25 cellular contexts compared by ENCODE assay signal in the genomic region with DNA sequence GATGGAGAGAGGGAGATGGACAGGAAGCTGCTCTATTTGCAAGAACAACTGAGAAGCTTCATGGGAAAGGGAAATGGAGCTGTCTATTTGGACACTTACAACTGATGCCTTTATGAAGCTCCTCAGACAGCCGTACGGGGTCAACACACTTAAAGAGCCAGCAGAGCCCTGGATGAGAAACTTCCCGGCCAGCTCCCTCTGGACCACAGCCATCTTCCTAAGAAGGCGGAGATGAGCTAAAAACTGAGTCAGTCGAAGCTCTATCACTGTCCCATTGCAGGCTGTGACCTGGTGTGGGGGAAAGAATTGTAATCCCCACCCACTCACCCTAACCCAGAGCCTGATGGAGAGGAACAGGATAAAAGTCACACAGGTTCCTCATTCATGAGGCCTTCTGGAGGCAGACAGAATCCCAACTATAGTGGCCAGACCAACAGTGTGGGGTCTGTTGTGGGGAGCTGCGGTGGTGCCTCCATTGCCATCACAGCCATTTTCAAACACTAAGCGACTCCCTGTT.
"Had no signal": no experiment of that assay in that cellular context is flagged by ENCODE, and none has a peak within 500 bp of the region (broad histone marks: within the 10 kb centered on the region; RNA-seq: fewer than 3 reads in every experiment).

No MANE protein-coding gene starts in this region.

- H3K9me3 Mint-ChIP-seq: activated CD4-positive, alpha-beta memory T cell treated with anti-CD3 and anti-CD28 coated beads, Interleukin-2, amount 10 ng/mL, durations not matched to agents 7 days and 5 days; activated CD4-positive, alpha-beta T cell treated with anti-CD3 and anti-CD28 coated beads, Interleukin-2, amount 10 ng/mL, durations not matched to agents 24 days and 14 days; activated naive CD4-positive, alpha-beta T cell treated with anti-CD3 and anti-CD28 coated beads for 36 hours; effector memory CD8-positive, alpha-beta T cell had no signal

- H3K9me3 ChIP-seq: lower lobe of right lung, thoracic aorta, upper lobe of left lung had no signal

- H3K27ac ChIP-seq: esophagus muscularis mucosa, lower lobe of right lung, thoracic aorta, upper lobe of left lung, VCaP had no signal

- H3K4me3 ChIP-seq: esophagus muscularis mucosa, lower lobe of right lung, smooth muscle cell, thoracic aorta, upper lobe of left lung had no signal

- H3K27me3 ChIP-seq: esophagus muscularis mucosa, upper lobe of left lung had no signal

- H3K4me2 ChIP-seq: smooth muscle cell had no signal

- ATAC-seq: activated CD4-positive, CD25-positive, alpha-beta regulatory T cell treated with anti-CD3 and anti-CD28 coated beads, Interleukin-2, amount 50 U/mL, for 24 hours; activated T-cell treated with anti-CD3 and anti-CD28 coated beads, Interleukin-2, amount 50 U/mL, for 72 hours; effector memory CD8-positive, alpha-beta T cell; sciatic nerve; stimulated activated memory B cell treated with anti-CD40 and anti-IgM and Interleukin-4, amounts not matched to agents 10 μg/mL and 1 μg/mL and 100 μg/mL, for 72 hours; T-helper 17 cell had no signal

- H3K4me1 Mint-ChIP-seq: activated CD4-positive, alpha-beta memory T cell treated with anti-CD3 and anti-CD28 coated beads, Interleukin-2, amount 10 ng/mL, durations not matched to agents 7 days and 5 days; T-helper 17 cell had no signal

- H3K27me3 Mint-ChIP-seq: activated CD4-positive, alpha-beta memory T cell treated with anti-CD3 and anti-CD28 coated beads, Interleukin-2, amount 10 ng/mL, durations not matched to agents 7 days and 5 days; activated CD4-positive, alpha-beta T cell treated with anti-CD3 and anti-CD28 coated beads, Interleukin-2, amount 10 ng/mL, durations not matched to agents 24 days and 14 days; brain; naive B cell; stimulated activated memory B cell treated with anti-CD40 and anti-IgM and Interleukin-4, amounts not matched to agents 10 μg/mL and 1 μg/mL and 100 μg/mL, for 72 hours; T-helper 17 cell had no signal

- H3K4me3 Mint-ChIP-seq: activated CD4-positive, alpha-beta memory T cell treated with anti-CD3 and anti-CD28 coated beads, Interleukin-2, amount 10 ng/mL, durations not matched to agents 7 days and 5 days; activated CD4-positive, alpha-beta T cell treated with anti-CD3 and anti-CD28 coated beads, Interleukin-2, amount 10 ng/mL, durations not matched to agents 24 days and 14 days; activated naive CD4-positive, alpha-beta T cell treated with anti-CD3 and anti-CD28 coated beads for 36 hours; activated T-cell treated with anti-CD3 and anti-CD28 coated beads, Interleukin-2, amount 50 U/mL, for 72 hours; brain; effector memory CD8-positive, alpha-beta T cell; naive B cell; neural crest cell; stimulated activated memory B cell treated with anti-CD40 and anti-IgM and Interleukin-4, amounts not matched to agents 10 μg/mL and 1 μg/mL and 100 μg/mL, for 72 hours; T-helper 17 cell had no signal

- H3K36me3 ChIP-seq: esophagus muscularis mucosa, lower lobe of right lung, thoracic aorta, upper lobe of left lung had no signal

- DNase-seq: activated CD4-positive, alpha-beta memory T cell treated with anti-CD3 and anti-CD28 coated beads, Interleukin-2, amount 10 ng/mL, durations not matched to agents 7 days and 5 days; activated CD4-positive, alpha-beta T cell treated with anti-CD3 and anti-CD28 coated beads, Interleukin-2, amount 10 ng/mL, durations not matched to agents 24 days and 14 days; activated effector memory CD4-positive, alpha-beta T cell treated with Interleukin-2 at 50 U/mL for 16 hours; activated naive CD4-positive, alpha-beta T cell treated with anti-CD3 and anti-CD28 coated beads for 36 hours; activated T-cell treated with anti-CD3 and anti-CD28 coated beads, Interleukin-2, amount 50 U/mL, for 72 hours; anterior cingulate cortex; central memory CD4-positive, alpha-beta T cell; effector memory CD8-positive, alpha-beta T cell; foreskin melanocyte; kidney; lower lobe of right lung; naive B cell; stimulated activated CD4-positive, alpha-beta T cell treated with anti-CD3 and anti-CD28 coated beads, Interleukin-15, amount 100 ng/mL, for 24 hours; SW 1271; T-helper 17 cell; upper lobe of left lung had no signal

- H3K27ac Mint-ChIP-seq: activated CD4-positive, alpha-beta memory T cell treated with anti-CD3 and anti-CD28 coated beads, Interleukin-2, amount 10 ng/mL, durations not matched to agents 7 days and 5 days; activated CD4-positive, alpha-beta T cell treated with anti-CD3 and anti-CD28 coated beads, Interleukin-2, amount 10 ng/mL, durations not matched to agents 24 days and 14 days; activated naive CD4-positive, alpha-beta T cell treated with anti-CD3 and anti-CD28 coated beads for 36 hours; activated T-cell treated with anti-CD3 and anti-CD28 coated beads, Interleukin-2, amount 50 U/mL, for 72 hours; brain; effector memory CD8-positive, alpha-beta T cell; naive B cell; stimulated activated memory B cell treated with anti-CD40 and anti-IgM and Interleukin-4, amounts not matched to agents 10 μg/mL and 1 μg/mL and 100 μg/mL, for 72 hours; T-helper 17 cell had no signal
